In genomic region chr3:46089237-46090011, GRCh38 we compare ENCODE assay signal across 9 cellular contexts.
DNase-seq lines count a peak whose midpoint lies in the region; ATAC-seq and TF ChIP-seq lines count a peak whose summit lies in the region.
"Had no signal": no experiment of that assay in that cellular context is flagged by ENCODE, and none has a peak within 500 bp of the region (broad histone marks: within the 10 kb centered on the region; RNA-seq: fewer than 3 reads in every experiment).

No MANE protein-coding gene starts in this region.

- no peak overlapping the region for H3K4me2 ChIP-seq in hepatocyte

- H2AFZ ChIP-seq in hepatocyte, result no peak overlapping the region

- H4K20me1 ChIP-seq in hepatocyte (ENCODE audit: insufficient read depth, poor library complexity, severe bottlenecking), result no peaks in the 10 kb centered on the region

- intact Hi-C loops in activated CD4-positive, alpha-beta T cell treated with anti-CD3 and anti-CD28 coated beads for 36 hours (cut with DNase I, micrococcal nuclease), result loop anchor here in 1 of 2 experiments (1.0 to 2.0 kb wide), 2 partner anchors 9 to 279 kb away; no protein-coding TSS in a partner anchor

- H3K36me3 ChIP-seq in hepatocyte (replicated peaks; ENCODE audit: insufficient read depth, low read depth) (no peaks in the 10 kb centered on the region), subcutaneous abdominal adipose tissue (ENCODE audit: control insufficient read depth in 5 of 5, insufficient read depth in 5 of 5, low read length in 5 of 5) (no peaks in the 10 kb centered on the region)

- H3K9me2 ChIP-seq in hepatocyte (replicated peaks; ENCODE audit: insufficient read depth), result no peaks in the 10 kb centered on the region

- peaks cover 14% of the 10 kb centered on the region for H3K4me1 Mint-ChIP-seq in activated CD4-positive, alpha-beta T cell treated with anti-CD3 and anti-CD28 coated beads for 36 hours
- peaks cover 26% of the 10 kb centered on the region for H3K4me1 Mint-ChIP-seq in activated T-cell treated with anti-CD3 and anti-CD28 coated beads, Interleukin-2, amount 50 U/mL, for 4 hours (ENCODE audit: low read depth)

- H3K4me1 ChIP-seq in hepatocyte (ENCODE audit: insufficient read depth), result no peaks in the 10 kb centered on the region
- peaks cover 4 to 21% (median 14%) of the 10 kb centered on the region in 5 donors for H3K4me1 ChIP-seq in subcutaneous abdominal adipose tissue (ENCODE audit: control insufficient read depth in 5 of 5, insufficient read depth in 5 of 5, low read length in 5 of 5)

- H3K79me2 ChIP-seq in hepatocyte, result no peaks in the 10 kb centered on the region

- no peak for TF ChIP-seq CTCF in hepatocyte (IDR thresholded peaks at IDR 0.05; ENCODE audit: poor library complexity)

- WGBS in hepatocyte (ENCODE audit: low lambda C conversion rate, missing lambda C conversion rate), result 96% methylated on average over 5 of the region's 5 CpGs

- H3K9ac ChIP-seq in subcutaneous abdominal adipose tissue (ENCODE audit: low read length in 5 of 5), result peak overlapping the region in 2 of 5 donors; percentile 34 to 85

- peak; percentile 51 for DNase-seq in activated CD4-positive, alpha-beta T cell treated with anti-CD3 and anti-CD28 coated beads for 36 hours
- DNase-seq in activated CD4-positive, alpha-beta T cell treated with anti-CD3 and anti-CD28 coated beads, Interleukin-2, amount 50 U/mL, for 4 hours, result no peak
- no peak for DNase-seq in activated T-cell treated with anti-CD3 and anti-CD28 coated beads, Interleukin-2, amount 50 U/mL, for 4 hours
- DNase-seq in hepatocyte (ENCODE audit: low spot score) (peak; percentile 45), dermis blood vessel endothelial cell (no peak), NCI-H1694 (lab: John Stamatoyannopoulos, UW) (no peak)

- POLR2A ChIA-PET in activated CD4-positive, alpha-beta T cell treated with anti-CD3 and anti-CD28 coated beads for 36 hours (lab: Charles Lee), result interaction anchor here (0.6 kb wide), 1 partner anchor 870 kb away, joined by 3 read pairs; no protein-coding TSS in a partner anchor

- no peaks in the 10 kb centered on the region for H3K9me3 Mint-ChIP-seq in activated CD4-positive, alpha-beta T cell treated with anti-CD3 and anti-CD28 coated beads for 36 hours (ENCODE audit: low read depth)
- no peaks in the 10 kb centered on the region for H3K9me3 Mint-ChIP-seq in activated T-cell treated with anti-CD3 and anti-CD28 coated beads, Interleukin-2, amount 50 U/mL, for 4 hours

- H3K36me3 Mint-ChIP-seq in activated CD4-positive, alpha-beta T cell treated with anti-CD3 and anti-CD28 coated beads for 36 hours (ENCODE audit: low read depth), result no peaks in the 10 kb centered on the region
- no peaks in the 10 kb centered on the region for H3K36me3 Mint-ChIP-seq in activated T-cell treated with anti-CD3 and anti-CD28 coated beads, Interleukin-2, amount 50 U/mL, for 4 hours (ENCODE audit: insufficient read depth)

- H3K27me3 ChIP-seq in hepatocyte (no peaks in the 10 kb centered on the region), subcutaneous abdominal adipose tissue (ENCODE audit: control insufficient read depth in 5 of 5, insufficient read depth in 4 of 5, low read length in 5 of 5) (peaks cover 0 to 4% (median 0%) of the 10 kb centered on the region in 5 donors)

- H3K27ac Mint-ChIP-seq in activated CD4-positive, alpha-beta T cell treated with anti-CD3 and anti-CD28 coated beads for 36 hours, result no peak overlapping the region

- CTCF ChIA-PET in activated CD4-positive, alpha-beta T cell treated with anti-CD3 and anti-CD28 coated beads for 36 hours (lab: Charles Lee), result interaction anchor here (0.6 to 2.8 kb wide), 7 partner anchors 11 to 287 kb away, joined by 3 to 24 read pairs (median 3); partner anchors contain the start of gene CCR5

- H3K4me3 ChIP-seq in hepatocyte (no peak overlapping the region), subcutaneous abdominal adipose tissue (ENCODE audit: low read depth in 1 of 5, low read length in 5 of 5) (no peak overlapping the region)

- H3K27me3 Mint-ChIP-seq in activated CD4-positive, alpha-beta T cell treated with anti-CD3 and anti-CD28 coated beads for 36 hours, result peaks cover 44% of the 10 kb centered on the region
- H3K27me3 Mint-ChIP-seq in activated T-cell treated with anti-CD3 and anti-CD28 coated beads, Interleukin-2, amount 50 U/mL, for 4 hours (ENCODE audit: low read depth), result peaks cover 9% of the 10 kb centered on the region

- H3K27ac ChIP-seq in hepatocyte, result no peak overlapping the region
- peak overlapping the region; percentile 76 for H3K27ac ChIP-seq in subcutaneous abdominal adipose tissue (ENCODE audit: low read depth, low read length)
- H3K27ac ChIP-seq: C4-2B had no signal

- H3K9me3 ChIP-seq in hepatocyte (ENCODE audit: low read depth) (no peaks in the 10 kb centered on the region), subcutaneous abdominal adipose tissue (ENCODE audit: control insufficient read depth in 5 of 5, low read length in 5 of 5) (peaks cover 0 to 2% (median 0%) of the 10 kb centered on the region in 5 donors)

- ATAC-seq in activated CD4-positive, alpha-beta T cell treated with anti-CD3 and anti-CD28 coated beads for 36 hours, result peak; percentile 54
- peak; percentile 55 for ATAC-seq in HG03103 (IDR thresholded peaks at IDR 0.05; ENCODE audit: low read depth, unreplicated experiment)
- ATAC-seq in activated T-cell treated with anti-CD3 and anti-CD28 coated beads, Interleukin-2, amount 50 U/mL, for 4 hours, result peak; percentile 51 to 54

- no peak overlapping the region for H3K4me3 Mint-ChIP-seq in activated CD4-positive, alpha-beta T cell treated with anti-CD3 and anti-CD28 coated beads for 36 hours
- no peak overlapping the region for H3K4me3 Mint-ChIP-seq in activated T-cell treated with anti-CD3 and anti-CD28 coated beads, Interleukin-2, amount 50 U/mL, for 4 hours

Comparison
In these comparisons a context has a peak if more than half of its experiments do, and no peak if none do; other contexts are left out.
1. DNase-seq: peak in activated CD4-positive, alpha-beta T cell treated with anti-CD3 and anti-CD28 coated beads for 36 hours (single experiment) and hepatocyte (single experiment); none in activated CD4-positive, alpha-beta T cell treated with anti-CD3 and anti-CD28 coated beads, Interleukin-2, amount 50 U/mL, for 4 hours (0 of 2), activated T-cell treated with anti-CD3 and anti-CD28 coated beads, Interleukin-2, amount 50 U/mL, for 4 hours (single experiment), dermis blood vessel endothelial cell (single experiment) and NCI-H1694 (single experiment).
2. Peak in every context shown above with its lines, with median percentiles within 50 percentile points of each other: ATAC-seq.